Comparison of ENCODE assay signal across 8 cellular contexts in genomic region chr12:56042430-56043203, GRCh38. TPM values are rescaled to one million over a fixed set of nuclear protein-coding genes. Genes with fewer than 3 reads are reported as not detected.
DNase-seq lines count a peak whose midpoint lies in the region; ATAC-seq and TF ChIP-seq lines count a peak whose summit lies in the region.

No MANE protein-coding gene starts in this region.

- no peaks in the 10 kb centered on the region for H4K20me1 ChIP-seq in MM.1S (ENCODE audit: insufficient read depth, low read length)

- intact Hi-C loops in dendritic cell treated with granulocyte-macrophage colony-stimulating factor and Interleukin-4, amounts not matched to agents 40 ng/mL and 50 ng/mL, for 4 days (cut with micrococcal nuclease): loop anchor here (5.0 kb wide), 3 partner anchors 60 to 305 kb away; partner anchors contain the start of genes PA2G4, RPL41 and ZC3H10
- intact Hi-C loops in natural killer cell (cut with micrococcal nuclease): loop anchor here (1.0 to 10.0 kb wide), 7 partner anchors 69 to 225 kb away; partner anchors contain the start of genes MYL6, MYL6B, NABP2 and ORMDL2

- H3F3A ChIP-seq in MM.1S (ENCODE audit: insufficient read depth, low read length): peaks cover 37% of the 10 kb centered on the region

- H3K4me1 Mint-ChIP-seq in dendritic cell treated with granulocyte-macrophage colony-stimulating factor and Interleukin-4, amounts not matched to agents 40 ng/mL and 50 ng/mL, for 4 days (ENCODE audit: low read depth): peaks cover 10% of the 10 kb centered on the region
- H3K4me1 Mint-ChIP-seq in natural killer cell: peaks cover 24% of the 10 kb centered on the region in 2 donors

- H3K36me3 Mint-ChIP-seq in dendritic cell treated with granulocyte-macrophage colony-stimulating factor and Interleukin-4, amounts not matched to agents 40 ng/mL and 50 ng/mL, for 4 days (ENCODE audit: low read depth): peaks cover 55% of the 10 kb centered on the region
- no peaks in the 10 kb centered on the region for H3K36me3 Mint-ChIP-seq in natural killer cell

- peak overlapping the region; percentile 97 for H3K9ac ChIP-seq in MM.1S (ENCODE audit: low read length)

- peak overlapping the region; percentile 92 for H3K4me3 ChIP-seq in BE2C (ENCODE audit: low read depth, low read length)
- H3K4me3 ChIP-seq in MM.1S (ENCODE audit: low read length): peak overlapping the region; percentile 100

- peak overlapping the region; percentile 75; the same call in 1 of the 2 replicates for H3K27ac ChIP-seq in MM.1S (ENCODE audit: low read length)

- TF ChIP-seq CTCF in BE2C (IDR thresholded peaks at IDR 0.05; ENCODE audit: low read depth, low read length): no peak
- no peak for TF ChIP-seq CTCF in MM.1S (IDR thresholded peaks at IDR 0.05; ENCODE audit: low read length)
- TF ChIP-seq CTCF in natural killer cell (IDR thresholded peaks at IDR 0.05): no peak

- peak overlapping the region; percentile 95 for H3K4me3 Mint-ChIP-seq in dendritic cell treated with granulocyte-macrophage colony-stimulating factor and Interleukin-4, amounts not matched to agents 40 ng/mL and 50 ng/mL, for 4 days
- H3K4me3 Mint-ChIP-seq in natural killer cell: peak overlapping the region; percentile 99

- H3K27me3 ChIP-seq in BE2C (no peaks in the 10 kb centered on the region), MM.1S (replicated peaks; ENCODE audit: insufficient read depth, low read length) (no peaks in the 10 kb centered on the region)

- H3K36me3 ChIP-seq in BE2C (peaks cover 43% of the 10 kb centered on the region), MM.1S (replicated peaks; ENCODE audit: insufficient read depth, low read length) (peaks cover 4% of the 10 kb centered on the region; the same call in 1 of the 2 replicates)

- H3K9me3 ChIP-seq in BE2C (no peaks in the 10 kb centered on the region), MM.1S (replicated peaks; ENCODE audit: insufficient read depth, low read length) (no peaks in the 10 kb centered on the region)

- peak overlapping the region; percentile 90 for H3K4me2 ChIP-seq in MM.1S (ENCODE audit: low read depth, low read length)

- no peaks in the 10 kb centered on the region for H3K27me3 Mint-ChIP-seq in dendritic cell treated with granulocyte-macrophage colony-stimulating factor and Interleukin-4, amounts not matched to agents 40 ng/mL and 50 ng/mL, for 4 days
- H3K27me3 Mint-ChIP-seq in natural killer cell (ENCODE audit: low read depth in 2 of 2): no peaks in the 10 kb centered on the region

- ATAC-seq in natural killer cell (no peak), GM21526 (IDR thresholded peaks at IDR 0.05; ENCODE audit: low FRiP score, unreplicated experiment) (no peak), HG02571 (IDR thresholded peaks at IDR 0.05; ENCODE audit: unreplicated experiment) (no peak), GM19467 (IDR thresholded peaks at IDR 0.05; ENCODE audit: unreplicated experiment) (no peak)

- no peaks in the 10 kb centered on the region for H3K9me2 ChIP-seq in MM.1S (replicated peaks; ENCODE audit: insufficient read depth, low read length)

- peak overlapping the region; percentile 97 for H3K27ac Mint-ChIP-seq in dendritic cell treated with granulocyte-macrophage colony-stimulating factor and Interleukin-4, amounts not matched to agents 40 ng/mL and 50 ng/mL, for 4 days
- H3K27ac Mint-ChIP-seq in natural killer cell: peak overlapping the region; percentile 93 to 98

- no peak overlapping the region for H2AFZ ChIP-seq in MM.1S (ENCODE audit: low read length)

- DNase-seq in BE2C (no peak), MM.1S (no peak), natural killer cell (no peak), cerebellar nuclear complex (lab: John Stamatoyannopoulos, UW) (no peak)

- H3K4me1 ChIP-seq in BE2C (no peaks in the 10 kb centered on the region; the same call in 1 of the 2 replicates), MM.1S (ENCODE audit: low read length) (peaks cover 3% of the 10 kb centered on the region; the same call in 1 of the 2 replicates)

- no peaks in the 10 kb centered on the region for H3K9me3 Mint-ChIP-seq in dendritic cell treated with granulocyte-macrophage colony-stimulating factor and Interleukin-4, amounts not matched to agents 40 ng/mL and 50 ng/mL, for 4 days
- no peaks in the 10 kb centered on the region for H3K9me3 Mint-ChIP-seq in natural killer cell

- peaks cover 20% of the 10 kb centered on the region for H3K79me2 ChIP-seq in MM.1S (ENCODE audit: low read length)

RNA-seq across cellular contexts. Expression of gene RPS26, which starts 0.9 kb away (rescaled TPM):
- polyA plus RNA-seq in BE2C (2012; ENCODE audit: insufficient read depth, insufficient read length, low read depth): 347 TPM
- 10 to 100 TPM; 29.5 to 50.3 (median 35.5) TPM for total RNA-seq in natural killer cell

RNA-seq across cellular contexts. Expression of gene IKZF4, which starts 21.8 kb away (rescaled TPM):
- polyA plus RNA-seq in BE2C (2012; ENCODE audit: insufficient read depth, insufficient read length, low read depth): 6.2 TPM
- total RNA-seq in natural killer cell: 1 to 10 TPM; 4.4 to 5.5 (median 5.5) TPM

RNA-seq across cellular contexts. Expression of gene ERBB3, which starts 37.3 kb away (rescaled TPM):
- 6.3 TPM for polyA plus RNA-seq in BE2C (2012; ENCODE audit: insufficient read depth, insufficient read length, low read depth)
- total RNA-seq in natural killer cell: under 1 TPM in 2 of 3 donors, not detected in 1; 0.26 to 0.66 TPM

RNA-seq across cellular contexts. Expression of gene SUOX, which starts 45.5 kb away (rescaled TPM):
- polyA plus RNA-seq in BE2C (2012; ENCODE audit: insufficient read depth, insufficient read length, low read depth): 15.3 TPM
- total RNA-seq in natural killer cell: 10 to 100 TPM; 11.0 to 15.9 (median 14.6) TPM
